ENCODE assay signal across 1 cellular context in genomic region chr9:93567271-93567959, GRCh38.
TF ChIP-seq lines count a peak whose summit lies in the region.

No MANE protein-coding gene starts in this region.

TF ChIP-seq in HepG2, 621 proteins besides CTCF, POLR2A, EP300 and RAD21 (continued from another document):
- TF ChIP-seq, protein P1, sequence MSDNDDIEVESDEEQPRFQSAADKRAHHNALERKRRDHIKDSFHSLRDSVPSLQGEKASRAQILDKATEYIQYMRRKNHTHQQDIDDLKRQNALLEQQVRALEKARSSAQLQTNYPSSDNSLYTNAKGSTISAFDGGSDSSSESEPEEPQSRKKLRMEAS (IDR thresholded peaks at IDR 0.05), result 0 out of 2 replicates have a peak, but pooled peaks have one; percentile 3
- TF ChIP-seq BORCS8-MEF2B (CRISPR knock-in tag; IDR thresholded peaks at IDR 0.05), result peak; percentile 8; the same call in 1 of the 2 replicates
- 0 out of 2 replicates have a peak, but pooled peaks have one; percentile 26 for TF ChIP-seq ZNF605 (CRISPR knock-in tag; IDR thresholded peaks at IDR 0.05)
- TF ChIP-seq MAFK (conservative IDR thresholded peaks at IDR 0.05 in 1 of 2, IDR thresholded peaks at IDR 0.05 in 1 of 2; ENCODE audit: low read length in 2 of 2), result no peak
- no peak for TF ChIP-seq ZNF441 (CRISPR knock-in tag; IDR thresholded peaks at IDR 0.05; ENCODE audit: borderline replicate concordance)
- TF ChIP-seq TMF1 (CRISPR knock-in tag; IDR thresholded peaks at IDR 0.05; ENCODE audit: low read depth), result 0 out of 2 replicates have a peak, but pooled peaks have one; percentile 5
- peak; percentile 38 for TF ChIP-seq RBM22 (optimal IDR thresholded peaks at IDR 0.05; ENCODE audit: low read length)
- peak; percentile 72 for TF ChIP-seq ZNF263 (CRISPR knock-in tag; IDR thresholded peaks at IDR 0.05)
- TF ChIP-seq SP1 (IDR thresholded peaks at IDR 0.05), result no peak
- no peak for TF ChIP-seq SP1 (CRISPR knock-in tag; IDR thresholded peaks at IDR 0.05)
- 0 out of 2 replicates have a peak, but pooled peaks have one; percentile 33 for TF ChIP-seq MZF1 (CRISPR knock-in tag; IDR thresholded peaks at IDR 0.05; ENCODE audit: borderline replicate concordance)
- no peak for TF ChIP-seq ZNF713 (CRISPR knock-in tag; IDR thresholded peaks at IDR 0.05)
- TF ChIP-seq HOXD1 (CRISPR knock-in tag; IDR thresholded peaks at IDR 0.05), result no peak
- TF ChIP-seq NCOR1 (IDR thresholded peaks at IDR 0.05; ENCODE audit: borderline replicate concordance, low read length), result no peak
- TF ChIP-seq ZNF333 (CRISPR knock-in tag; IDR thresholded peaks at IDR 0.05; ENCODE audit: borderline replicate concordance), result 0 out of 2 replicates have a peak, but pooled peaks have one; percentile 10
- TF ChIP-seq HIVEP1 (CRISPR knock-in tag; IDR thresholded peaks at IDR 0.05), result 0 out of 2 replicates have a peak, but pooled peaks have one; percentile 12
TF ChIP-seq in HepG2: peak in this region for 13.
